17 cellular contexts compared by ENCODE assay signal in the genomic region with DNA sequence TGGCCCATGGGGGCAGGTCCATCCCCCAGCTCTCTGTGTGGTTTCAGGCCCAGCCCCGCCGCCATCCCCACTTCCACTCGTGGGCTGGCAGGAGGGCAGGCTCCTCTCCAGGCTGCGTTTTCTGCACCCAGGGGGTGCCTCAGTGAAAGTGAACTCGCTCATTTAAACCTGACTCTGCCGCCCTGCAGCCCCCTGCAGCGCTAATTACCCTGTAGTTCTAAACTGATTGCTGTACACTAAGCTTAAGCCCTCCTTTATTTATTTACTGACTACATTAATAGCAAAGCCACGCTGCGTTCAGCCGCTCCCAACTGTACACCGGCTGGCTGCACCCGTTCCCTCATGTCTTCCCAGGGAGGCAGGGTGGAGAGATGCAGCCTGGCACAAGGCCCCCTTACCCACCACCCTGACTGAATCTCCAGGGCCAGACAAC. TPM values are rescaled to one million over a fixed set of nuclear protein-coding genes. Genes with fewer than 3 reads are reported as not detected.
DNase-seq lines count a peak whose midpoint lies in the region; ATAC-seq and TF ChIP-seq lines count a peak whose summit lies in the region.
"Had no signal": no experiment of that assay in that cellular context is flagged by ENCODE, and none has a peak within 500 bp of the region (broad histone marks: within the 10 kb centered on the region; RNA-seq: fewer than 3 reads in every experiment).

No MANE protein-coding gene starts in this region.

- peaks cover 8% of the 10 kb centered on the region for H3K36me3 Mint-ChIP-seq in osteocyte (ENCODE audit: unreplicated experiment)
- H3K36me3 Mint-ChIP-seq: activated naive CD4-positive, alpha-beta T cell treated with anti-CD3 and anti-CD28 coated beads, Interleukin-2, amount 10 ng/mL, durations not matched to agents 7 days and 5 days had no signal

- 84 to 94% (median 85%) methylated on average over 9 to 12 of the region's 12 CpGs for WGBS in adrenal gland, 4 donors

- H3K27ac Mint-ChIP-seq in osteocyte (ENCODE audit: unreplicated experiment): no peak overlapping the region
- H3K27ac Mint-ChIP-seq: activated naive CD4-positive, alpha-beta T cell treated with anti-CD3 and anti-CD28 coated beads, Interleukin-2, amount 10 ng/mL, durations not matched to agents 7 days and 5 days had no signal

- peaks cover 25% of the 10 kb centered on the region for H3K4me1 Mint-ChIP-seq in osteocyte (ENCODE audit: unreplicated experiment)

- H3K27me3 Mint-ChIP-seq in osteocyte (ENCODE audit: unreplicated experiment): peaks cover 8% of the 10 kb centered on the region
- H3K27me3 Mint-ChIP-seq: central memory CD8-positive, alpha-beta T cell had no signal

- peak overlapping the region; percentile 53 for H3K27ac ChIP-seq in 22Rv1
- H3K27ac ChIP-seq in adrenal gland: peak overlapping the region in 2 of 5 donors; percentile 49 to 75

- H3K9ac ChIP-seq in adipocyte (ENCODE audit: low read length): peak overlapping the region; percentile 75

- H3K27me3 ChIP-seq in adipocyte (replicated peaks; ENCODE audit: control insufficient read depth, insufficient read depth, low read length): no peaks in the 10 kb centered on the region
- no peaks in the 10 kb centered on the region for H3K27me3 ChIP-seq in adrenal gland

- no peaks in the 10 kb centered on the region for H3K9me3 ChIP-seq in adipocyte (ENCODE audit: control insufficient read depth, low read length)
- no peaks in the 10 kb centered on the region for H3K9me3 ChIP-seq in adrenal gland (replicated peaks in 1 of 3)

- H3K36me3 ChIP-seq in adipocyte (ENCODE audit: control insufficient read depth, insufficient read depth, low read length, severe bottlenecking): peaks cover 22% of the 10 kb centered on the region
- H3K36me3 ChIP-seq in adrenal gland (replicated peaks in 1 of 2): no peaks in the 10 kb centered on the region

- intact Hi-C loops in posterior vena cava (cut with DNase I) (loop anchor here in 1 of 2 donors (10.0 kb wide), 1 partner anchor 195 kb away; no protein-coding TSS in a partner anchor), adrenal gland (cut with DNase I) (loop anchor here (5.0 kb wide), 2 partner anchors 202 to 227 kb away; partner anchors contain the start of gene ZBTB16 (in 1 of the 2))

- H3K4me3 ChIP-seq in adipocyte (ENCODE audit: low read length) (no peak overlapping the region), adrenal gland (no peak overlapping the region)

- H3K4me1 ChIP-seq in adipocyte (ENCODE audit: control insufficient read depth, insufficient read depth, low read length) (peaks cover 80% of the 10 kb centered on the region), adrenal gland (replicated peaks in 1 of 2) (peaks cover 30 to 41% of the 10 kb centered on the region in 2 donors)

- no peak overlapping the region for H3K4me3 Mint-ChIP-seq in osteocyte (ENCODE audit: unreplicated experiment)
- H3K4me3 Mint-ChIP-seq: activated naive CD4-positive, alpha-beta T cell treated with anti-CD3 and anti-CD28 coated beads, Interleukin-2, amount 10 ng/mL, durations not matched to agents 7 days and 5 days; central memory CD8-positive, alpha-beta T cell; nephron had no signal

- no peak for TF ChIP-seq CTCF in 22Rv1 (IDR thresholded peaks at IDR 0.05)
- no peak for TF ChIP-seq CTCF in osteocyte (IDR thresholded peaks at IDR 0.05)
- TF ChIP-seq CTCF in adrenal gland (IDR thresholded peaks at IDR 0.05): no peak

- no peak for ATAC-seq in HG03521 (IDR thresholded peaks at IDR 0.05; ENCODE audit: unreplicated experiment)

- H3K9me3 Mint-ChIP-seq in osteocyte (ENCODE audit: unreplicated experiment): no peaks in the 10 kb centered on the region
- H3K9me3 Mint-ChIP-seq: activated naive CD4-positive, alpha-beta T cell treated with anti-CD3 and anti-CD28 coated beads, Interleukin-2, amount 10 ng/mL, durations not matched to agents 7 days and 5 days; central memory CD8-positive, alpha-beta T cell; nephron had no signal

- DNase-seq in NCI-H146 (lab: John Stamatoyannopoulos, UW) (peak; percentile 90), adipocyte (ENCODE audit: low read depth) (no peak), posterior vena cava (ENCODE audit: low spot score) (peak; percentile 77), osteocyte (ENCODE audit: extremely low spot score, unreplicated experiment) (no peak), adrenal gland (no peak)
- no peak for DNase-seq in stimulated activated CD4-positive, alpha-beta T cell treated with anti-CD3 and anti-CD28 coated beads, Interleukin-4, amount 100 ng/mL, for 24 hours
- DNase-seq: activated naive CD4-positive, alpha-beta T cell treated with anti-CD3 and anti-CD28 coated beads, Interleukin-2, amount 10 ng/mL, durations not matched to agents 7 days and 5 days; DMS153; head of caudate nucleus; kidney glomerular epithelial cell; SIG-M5; T1000 had no signal

- no peak for TF ChIP-seq POLR2A in adrenal gland (IDR thresholded peaks at IDR 0.05)

RNA-seq across cellular contexts. Expression of gene NNMT, which starts 36.6 kb away (rescaled TPM):
- total RNA-seq in posterior vena cava: 100 to 1,000 TPM; 631 to 647 TPM
- 65.4 and 79.5 TPM in 2 replicates for total RNA-seq in osteocyte
- 100 to 1,000 TPM in 2 of 8 donors, 10 to 100 TPM in 6; 13.6 to 162 (median 77.4) TPM for total RNA-seq in adrenal gland
- 100 to 1,000 TPM in 2 of 3 donors, 10 to 100 TPM in 1; 30.6 to 354 (median 128) TPM for polyA plus RNA-seq in adrenal gland
- total RNA-seq: activated CD8-positive, alpha-beta memory T cell treated with anti-CD3 and anti-CD28 coated beads for 36 hours had no signal

Comparison
In these comparisons a context has a peak if more than half of its experiments do, and no peak if none do; other contexts are left out.
1. DNase-seq: peak in NCI-H146 (single experiment) and posterior vena cava (single experiment); none in adipocyte (single experiment), stimulated activated CD4-positive, alpha-beta T cell treated with anti-CD3 and anti-CD28 coated beads, Interleukin-4, amount 100 ng/mL, for 24 hours (single experiment), osteocyte (single experiment) and adrenal gland (0 of 7).